In genomic region chr3:41991399-41991798, GRCh38 we compare ENCODE assay signal across 18 cellular contexts.
"Had no signal": no experiment of that assay in that cellular context is flagged by ENCODE, and none has a peak within 500 bp of the region (broad histone marks: within the 10 kb centered on the region; RNA-seq: fewer than 3 reads in every experiment).

No MANE protein-coding gene starts in this region.

- H3K27ac Mint-ChIP-seq: endodermal cell had no signal

- H3K4me3 ChIP-seq: colonic mucosa, hepatocyte, lung, psoas muscle, skin epidermis, suprapubic skin, thyroid gland had no signal

- H3K36me3 ChIP-seq: colonic mucosa, neutrophil, suprapubic skin, thyroid gland had no signal

- H3K9me3 ChIP-seq: colonic mucosa, neutrophil, psoas muscle, suprapubic skin, thyroid gland had no signal

- H3K4me1 Mint-ChIP-seq: endodermal cell, naive B cell had no signal

- H3K27me3 Mint-ChIP-seq: naive B cell had no signal

- H3K4me1 ChIP-seq: colonic mucosa, psoas muscle, suprapubic skin, thyroid gland had no signal

- H3K36me3 Mint-ChIP-seq: naive B cell had no signal

- H3K9me3 Mint-ChIP-seq: endodermal cell, naive B cell had no signal

- DNase-seq: colonic mucosa; effector CD4-positive, alpha-beta T cell; endodermal cell; foreskin melanocyte; head of caudate nucleus; left colon; left ventricle myocardium superior; mesenchymal stem cell; naive B cell; psoas muscle; stimulated activated CD4-positive, alpha-beta T cell treated with anti-CD3 and anti-CD28 coated beads, Interleukin-12 subunit alpha, Interleukin-12 subunit beta, amount 100 ng/mL, for 4 hours; stimulated activated naive CD4-positive, alpha-beta T cell treated with Interleukin-2 at 50 U/mL for 16 hours; thyroid gland had no signal

- H3K27ac ChIP-seq: colonic mucosa, hepatocyte, neutrophil, psoas muscle, skin epidermis, suprapubic skin, thyroid gland had no signal

- H3K4me3 Mint-ChIP-seq: endodermal cell, naive B cell had no signal

- H3K27me3 ChIP-seq: colonic mucosa, hepatocyte, neutrophil, suprapubic skin, thyroid gland had no signal
